In the genomic region with DNA sequence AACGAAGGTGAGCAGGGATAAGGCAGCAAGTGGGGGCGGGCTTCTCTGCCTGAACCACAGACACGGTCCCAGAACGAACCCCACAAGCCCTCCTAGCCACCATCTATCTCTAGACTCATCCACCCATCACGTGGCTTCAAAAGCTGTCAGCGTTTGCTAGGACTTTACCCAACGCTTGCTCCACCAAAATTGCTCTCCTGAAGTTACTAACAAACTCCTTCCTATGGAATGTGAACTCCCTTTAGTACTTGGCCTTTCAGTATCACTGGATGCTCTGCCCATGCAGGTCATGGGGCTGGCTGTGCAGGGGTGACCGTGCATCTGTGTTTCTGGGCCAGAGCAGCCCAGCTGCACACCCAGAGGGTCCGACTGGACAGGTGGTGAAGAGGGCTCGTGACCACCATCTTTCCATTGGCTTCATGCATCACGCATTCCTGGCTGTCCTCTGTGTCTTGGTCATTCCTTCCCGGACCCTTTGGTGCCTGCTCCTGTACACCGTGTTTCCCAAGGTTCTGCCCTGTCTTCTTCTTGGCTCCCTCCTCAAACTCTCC, we compare ENCODE assay signal across 25 cellular contexts.
"Had no signal": no experiment of that assay in that cellular context is flagged by ENCODE, and none has a peak within 500 bp of the region (broad histone marks: within the 10 kb centered on the region; RNA-seq: fewer than 3 reads in every experiment).

No MANE protein-coding gene starts in this region.

- H3K27ac Mint-ChIP-seq: activated naive CD8-positive, alpha-beta T cell treated with anti-CD3 and anti-CD28 coated beads, Interleukin-2, amount 50 U/mL, for 24 hours; activated T-helper 1 cell treated with anti-CD3 and anti-CD28 coated beads, Interleukin-12 subunit alpha, Interleukin-12 subunit beta, Interleukin-2, Interleukin-4 antibody, amounts not matched to agents 30 ng/mL and 10 ng/mL and 1 ng/mL, durations not matched to agents 14 hours and 24 hours and 36 hours; brain; T-helper 1 cell treated with Interleukin-12 subunit alpha and Interleukin-12 subunit beta and Interleukin-4 antibody, amounts not matched to agents 30 μg/mL and 1 μg/mL, for 36 hours; WTC11 had no signal

- DNase-seq: activated CD4-positive, alpha-beta T cell treated with anti-CD3 and anti-CD28 coated beads for 48 hours; activated CD4-positive, alpha-beta T cell treated with anti-CD3 and anti-CD28 coated beads, Interleukin-2, amount 50 U/mL, for 4 hours; activated CD4-positive, CD25-positive, alpha-beta regulatory T cell treated with anti-CD3 and anti-CD28 coated beads, Interleukin-2, amount 50 U/mL, for 72 hours; activated CD8-positive, alpha-beta memory T cell treated with anti-CD3 and anti-CD28 coated beads for 24 hours; activated effector memory CD4-positive, alpha-beta T cell treated with anti-CD3 and anti-CD28 coated beads, Interleukin-2, amount 50 U/mL, for 16 hours; activated naive CD4-positive, alpha-beta T cell treated with Interleukin-2 at 50 U/mL for 16 hours; activated naive CD8-positive, alpha-beta T cell treated with anti-CD3 and anti-CD28 coated beads, Interleukin-2, amount 50 U/mL, for 24 hours; amniotic stem cell; Karpas-422; MM.1S; NCI-H1105; NCI-H1436; NCI-H1694 treated with DMSO at 0.1 percent for 48 hours; NCI-H2081; NCI-H510A treated with DMSO at 0.1 percent for 48 hours; NCI-H69; Peyer's patch; SHP77 had no signal

- H3K36me3 ChIP-seq: ascending aorta, Peyer's patch had no signal

- H3K4me1 Mint-ChIP-seq: activated naive CD8-positive, alpha-beta T cell treated with anti-CD3 and anti-CD28 coated beads, Interleukin-2, amount 50 U/mL, for 24 hours; brain; WTC11 had no signal

- ATAC-seq: activated naive CD4-positive, alpha-beta T cell treated with anti-CD3 and anti-CD28 coated beads, Interleukin-2, amount 50 U/mL, for 72 hours; activated naive CD8-positive, alpha-beta T cell treated with anti-CD3 and anti-CD28 coated beads, Interleukin-2, amount 50 U/mL, for 24 hours; WTC11 had no signal

- H3K27me3 ChIP-seq: ascending aorta, Peyer's patch had no signal

- H3K4me3 Mint-ChIP-seq: activated naive CD8-positive, alpha-beta T cell treated with anti-CD3 and anti-CD28 coated beads, Interleukin-2, amount 50 U/mL, for 24 hours; activated T-helper 1 cell treated with anti-CD3 and anti-CD28 coated beads, Interleukin-12 subunit alpha, Interleukin-12 subunit beta, Interleukin-2, Interleukin-4 antibody, amounts not matched to agents 30 ng/mL and 10 ng/mL and 1 ng/mL, durations not matched to agents 14 hours and 24 hours and 36 hours; brain; T-helper 1 cell treated with Interleukin-12 subunit alpha and Interleukin-12 subunit beta and Interleukin-4 antibody, amounts not matched to agents 30 μg/mL and 1 μg/mL, for 36 hours; WTC11 had no signal

- H3K4me1 ChIP-seq: ascending aorta, Peyer's patch had no signal

- H3K27me3 Mint-ChIP-seq: activated naive CD8-positive, alpha-beta T cell treated with anti-CD3 and anti-CD28 coated beads, Interleukin-2, amount 50 U/mL, for 24 hours had no signal

- H3K4me3 ChIP-seq: ascending aorta, Peyer's patch had no signal

- H3K36me3 Mint-ChIP-seq: activated naive CD4-positive, alpha-beta T cell treated with anti-CD3 and anti-CD28 coated beads, Interleukin-2, amount 50 U/mL, for 72 hours; brain; WTC11 had no signal

- H3K9me3 ChIP-seq: ascending aorta, Peyer's patch had no signal

- H3K9me3 Mint-ChIP-seq: activated naive CD4-positive, alpha-beta T cell treated with anti-CD3 and anti-CD28 coated beads, Interleukin-2, amount 50 U/mL, for 72 hours; activated naive CD8-positive, alpha-beta T cell treated with anti-CD3 and anti-CD28 coated beads, Interleukin-2, amount 50 U/mL, for 24 hours; activated T-helper 1 cell treated with anti-CD3 and anti-CD28 coated beads, Interleukin-12 subunit alpha, Interleukin-12 subunit beta, Interleukin-2, Interleukin-4 antibody, amounts not matched to agents 30 ng/mL and 10 ng/mL and 1 ng/mL, durations not matched to agents 14 hours and 24 hours and 36 hours; T-helper 1 cell treated with Interleukin-12 subunit alpha and Interleukin-12 subunit beta and Interleukin-4 antibody, amounts not matched to agents 30 μg/mL and 1 μg/mL, for 36 hours; WTC11 had no signal

- H3K27ac ChIP-seq: ascending aorta, Peyer's patch, RWPE1 had no signal
